Comparison of ENCODE assay signal across 1 cellular context in the genomic region with DNA sequence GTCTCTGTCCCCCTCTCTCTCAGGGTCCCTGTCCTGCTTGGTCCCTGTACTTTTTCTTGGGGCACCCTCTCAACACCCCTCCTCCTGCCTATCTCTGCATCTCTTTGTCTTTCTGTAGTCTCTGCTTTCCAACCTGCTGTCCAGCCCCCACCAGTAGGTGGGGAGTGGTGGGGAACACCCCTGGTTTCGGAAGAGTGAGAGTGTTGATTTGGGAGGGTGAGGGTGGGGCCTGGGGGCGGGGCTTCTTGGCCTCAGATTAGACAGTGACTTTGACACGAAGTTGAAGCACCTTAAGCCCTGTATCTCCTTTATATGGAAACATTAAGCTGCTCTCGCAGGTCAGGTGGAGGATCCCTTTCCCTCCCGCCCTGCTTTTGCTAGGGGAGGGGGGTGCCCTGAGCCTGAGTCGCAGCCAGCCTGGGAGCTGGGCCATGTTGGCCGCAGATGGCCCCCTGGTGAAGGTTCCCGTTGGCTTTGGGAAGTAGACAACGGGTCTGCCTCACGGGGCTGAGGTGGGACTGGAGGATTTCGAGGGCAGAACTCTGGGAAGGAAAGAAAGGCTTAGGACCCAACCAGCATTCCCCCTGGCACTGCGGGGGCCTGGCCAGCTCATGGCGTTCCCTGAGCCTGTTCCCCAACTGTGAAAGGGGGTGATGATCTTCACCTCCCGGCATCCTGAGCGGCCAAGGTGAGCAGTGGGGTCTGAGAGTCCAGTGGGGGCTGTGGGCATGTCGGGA.
TF ChIP-seq lines count a peak whose summit lies in the region.

A gene (plus strand): TSS at position 404 of the 737 bp plus-strand sequence. CDS start 6,151 bp downstream, outside the sequence.

TF ChIP-seq in GM12878, 131 proteins besides CTCF, POLR2A, EP300 and RAD21:
- TF ChIP-seq RELA (IDR thresholded peaks at IDR 0.05; ENCODE audit: borderline replicate concordance, partially characterized antibody) (no peak), CBX5 (IDR thresholded peaks at IDR 0.05; ENCODE audit: low read depth) (no peak), SMARCA5 (IDR thresholded peaks at IDR 0.05) (no peak), SIX5 (IDR thresholded peaks at IDR 0.05; ENCODE audit: low read depth, low read length, severe bottlenecking) (no peak), KDM1A (IDR thresholded peaks at IDR 0.05; ENCODE audit: borderline replicate concordance) (no peak), HCFC1 (IDR thresholded peaks at IDR 0.05; ENCODE audit: low read length) (no peak), ZNF217 (IDR thresholded peaks at IDR 0.05) (no peak), MEF2A (IDR thresholded peaks at IDR 0.05; ENCODE audit: insufficient read depth, low read depth, low read length) (no peak), MEF2B (IDR thresholded peaks at IDR 0.05; ENCODE audit: partially characterized antibody, poor library complexity, severe bottlenecking) (no peak), BMI1 (IDR thresholded peaks at IDR 0.05; ENCODE audit: borderline replicate concordance) (no peak)
- TF ChIP-seq, protein P1, sequence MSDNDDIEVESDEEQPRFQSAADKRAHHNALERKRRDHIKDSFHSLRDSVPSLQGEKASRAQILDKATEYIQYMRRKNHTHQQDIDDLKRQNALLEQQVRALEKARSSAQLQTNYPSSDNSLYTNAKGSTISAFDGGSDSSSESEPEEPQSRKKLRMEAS (IDR thresholded peaks at IDR 0.05; ENCODE audit: low read depth, low read length): no peak
- TF ChIP-seq, protein P2, sequence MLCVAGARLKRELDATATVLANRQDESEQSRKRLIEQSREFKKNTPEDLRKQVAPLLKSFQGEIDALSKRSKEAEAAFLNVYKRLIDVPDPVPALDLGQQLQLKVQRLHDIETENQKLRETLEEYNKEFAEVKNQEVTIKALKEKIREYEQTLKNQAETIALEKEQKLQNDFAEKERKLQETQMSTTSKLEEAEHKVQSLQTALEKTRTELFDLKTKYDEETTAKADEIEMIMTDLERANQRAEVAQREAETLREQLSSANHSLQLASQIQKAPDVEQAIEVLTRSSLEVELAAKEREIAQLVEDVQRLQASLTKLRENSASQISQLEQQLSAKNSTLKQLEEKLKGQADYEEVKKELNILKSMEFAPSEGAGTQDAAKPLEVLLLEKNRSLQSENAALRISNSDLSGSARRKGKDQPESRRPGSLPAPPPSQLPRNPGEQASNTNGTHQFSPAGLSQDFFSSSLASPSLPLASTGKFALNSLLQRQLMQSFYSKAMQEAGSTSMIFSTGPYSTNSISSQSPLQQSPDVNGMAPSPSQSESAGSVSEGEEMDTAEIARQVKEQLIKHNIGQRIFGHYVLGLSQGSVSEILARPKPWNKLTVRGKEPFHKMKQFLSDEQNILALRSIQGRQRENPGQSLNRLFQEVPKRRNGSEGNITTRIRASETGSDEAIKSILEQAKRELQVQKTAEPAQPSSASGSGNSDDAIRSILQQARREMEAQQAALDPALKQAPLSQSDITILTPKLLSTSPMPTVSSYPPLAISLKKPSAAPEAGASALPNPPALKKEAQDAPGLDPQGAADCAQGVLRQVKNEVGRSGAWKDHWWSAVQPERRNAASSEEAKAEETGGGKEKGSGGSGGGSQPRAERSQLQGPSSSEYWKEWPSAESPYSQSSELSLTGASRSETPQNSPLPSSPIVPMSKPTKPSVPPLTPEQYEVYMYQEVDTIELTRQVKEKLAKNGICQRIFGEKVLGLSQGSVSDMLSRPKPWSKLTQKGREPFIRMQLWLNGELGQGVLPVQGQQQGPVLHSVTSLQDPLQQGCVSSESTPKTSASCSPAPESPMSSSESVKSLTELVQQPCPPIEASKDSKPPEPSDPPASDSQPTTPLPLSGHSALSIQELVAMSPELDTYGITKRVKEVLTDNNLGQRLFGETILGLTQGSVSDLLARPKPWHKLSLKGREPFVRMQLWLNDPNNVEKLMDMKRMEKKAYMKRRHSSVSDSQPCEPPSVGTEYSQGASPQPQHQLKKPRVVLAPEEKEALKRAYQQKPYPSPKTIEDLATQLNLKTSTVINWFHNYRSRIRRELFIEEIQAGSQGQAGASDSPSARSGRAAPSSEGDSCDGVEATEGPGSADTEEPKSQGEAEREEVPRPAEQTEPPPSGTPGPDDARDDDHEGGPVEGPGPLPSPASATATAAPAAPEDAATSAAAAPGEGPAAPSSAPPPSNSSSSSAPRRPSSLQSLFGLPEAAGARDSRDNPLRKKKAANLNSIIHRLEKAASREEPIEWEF (IDR thresholded peaks at IDR 0.05; ENCODE audit: insufficient replicate concordance, low read depth, low read length): no peak
- TF ChIP-seq, protein P3, sequence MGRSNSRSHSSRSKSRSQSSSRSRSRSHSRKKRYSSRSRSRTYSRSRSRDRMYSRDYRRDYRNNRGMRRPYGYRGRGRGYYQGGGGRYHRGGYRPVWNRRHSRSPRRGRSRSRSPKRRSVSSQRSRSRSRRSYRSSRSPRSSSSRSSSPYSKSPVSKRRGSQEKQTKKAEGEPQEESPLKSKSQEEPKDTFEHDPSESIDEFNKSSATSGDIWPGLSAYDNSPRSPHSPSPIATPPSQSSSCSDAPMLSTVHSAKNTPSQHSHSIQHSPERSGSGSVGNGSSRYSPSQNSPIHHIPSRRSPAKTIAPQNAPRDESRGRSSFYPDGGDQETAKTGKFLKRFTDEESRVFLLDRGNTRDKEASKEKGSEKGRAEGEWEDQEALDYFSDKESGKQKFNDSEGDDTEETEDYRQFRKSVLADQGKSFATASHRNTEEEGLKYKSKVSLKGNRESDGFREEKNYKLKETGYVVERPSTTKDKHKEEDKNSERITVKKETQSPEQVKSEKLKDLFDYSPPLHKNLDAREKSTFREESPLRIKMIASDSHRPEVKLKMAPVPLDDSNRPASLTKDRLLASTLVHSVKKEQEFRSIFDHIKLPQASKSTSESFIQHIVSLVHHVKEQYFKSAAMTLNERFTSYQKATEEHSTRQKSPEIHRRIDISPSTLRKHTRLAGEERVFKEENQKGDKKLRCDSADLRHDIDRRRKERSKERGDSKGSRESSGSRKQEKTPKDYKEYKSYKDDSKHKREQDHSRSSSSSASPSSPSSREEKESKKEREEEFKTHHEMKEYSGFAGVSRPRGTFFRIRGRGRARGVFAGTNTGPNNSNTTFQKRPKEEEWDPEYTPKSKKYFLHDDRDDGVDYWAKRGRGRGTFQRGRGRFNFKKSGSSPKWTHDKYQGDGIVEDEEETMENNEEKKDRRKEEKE (IDR thresholded peaks at IDR 0.05): no peak
- TF ChIP-seq, protein P4, sequence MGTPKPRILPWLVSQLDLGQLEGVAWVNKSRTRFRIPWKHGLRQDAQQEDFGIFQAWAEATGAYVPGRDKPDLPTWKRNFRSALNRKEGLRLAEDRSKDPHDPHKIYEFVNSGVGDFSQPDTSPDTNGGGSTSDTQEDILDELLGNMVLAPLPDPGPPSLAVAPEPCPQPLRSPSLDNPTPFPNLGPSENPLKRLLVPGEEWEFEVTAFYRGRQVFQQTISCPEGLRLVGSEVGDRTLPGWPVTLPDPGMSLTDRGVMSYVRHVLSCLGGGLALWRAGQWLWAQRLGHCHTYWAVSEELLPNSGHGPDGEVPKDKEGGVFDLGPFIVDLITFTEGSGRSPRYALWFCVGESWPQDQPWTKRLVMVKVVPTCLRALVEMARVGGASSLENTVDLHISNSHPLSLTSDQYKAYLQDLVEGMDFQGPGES (IDR thresholded peaks at IDR 0.05): no peak
- TF ChIP-seq, protein P5, sequence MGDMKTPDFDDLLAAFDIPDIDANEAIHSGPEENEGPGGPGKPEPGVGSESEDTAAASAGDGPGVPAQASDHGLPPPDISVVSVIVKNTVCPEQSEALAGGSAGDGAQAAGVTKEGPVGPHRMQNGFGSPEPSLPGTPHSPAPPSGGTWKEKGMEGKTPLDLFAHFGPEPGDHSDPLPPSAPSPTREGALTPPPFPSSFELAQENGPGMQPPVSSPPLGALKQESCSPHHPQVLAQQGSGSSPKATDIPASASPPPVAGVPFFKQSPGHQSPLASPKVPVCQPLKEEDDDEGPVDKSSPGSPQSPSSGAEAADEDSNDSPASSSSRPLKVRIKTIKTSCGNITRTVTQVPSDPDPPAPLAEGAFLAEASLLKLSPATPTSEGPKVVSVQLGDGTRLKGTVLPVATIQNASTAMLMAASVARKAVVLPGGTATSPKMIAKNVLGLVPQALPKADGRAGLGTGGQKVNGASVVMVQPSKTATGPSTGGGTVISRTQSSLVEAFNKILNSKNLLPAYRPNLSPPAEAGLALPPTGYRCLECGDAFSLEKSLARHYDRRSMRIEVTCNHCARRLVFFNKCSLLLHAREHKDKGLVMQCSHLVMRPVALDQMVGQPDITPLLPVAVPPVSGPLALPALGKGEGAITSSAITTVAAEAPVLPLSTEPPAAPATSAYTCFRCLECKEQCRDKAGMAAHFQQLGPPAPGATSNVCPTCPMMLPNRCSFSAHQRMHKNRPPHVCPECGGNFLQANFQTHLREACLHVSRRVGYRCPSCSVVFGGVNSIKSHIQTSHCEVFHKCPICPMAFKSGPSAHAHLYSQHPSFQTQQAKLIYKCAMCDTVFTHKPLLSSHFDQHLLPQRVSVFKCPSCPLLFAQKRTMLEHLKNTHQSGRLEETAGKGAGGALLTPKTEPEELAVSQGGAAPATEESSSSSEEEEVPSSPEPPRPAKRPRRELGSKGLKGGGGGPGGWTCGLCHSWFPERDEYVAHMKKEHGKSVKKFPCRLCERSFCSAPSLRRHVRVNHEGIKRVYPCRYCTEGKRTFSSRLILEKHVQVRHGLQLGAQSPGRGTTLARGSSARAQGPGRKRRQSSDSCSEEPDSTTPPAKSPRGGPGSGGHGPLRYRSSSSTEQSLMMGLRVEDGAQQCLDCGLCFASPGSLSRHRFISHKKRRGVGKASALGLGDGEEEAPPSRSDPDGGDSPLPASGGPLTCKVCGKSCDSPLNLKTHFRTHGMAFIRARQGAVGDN (IDR thresholded peaks at IDR 0.05): no peak
